20 cellular contexts compared by ENCODE assay signal in the genomic region with DNA sequence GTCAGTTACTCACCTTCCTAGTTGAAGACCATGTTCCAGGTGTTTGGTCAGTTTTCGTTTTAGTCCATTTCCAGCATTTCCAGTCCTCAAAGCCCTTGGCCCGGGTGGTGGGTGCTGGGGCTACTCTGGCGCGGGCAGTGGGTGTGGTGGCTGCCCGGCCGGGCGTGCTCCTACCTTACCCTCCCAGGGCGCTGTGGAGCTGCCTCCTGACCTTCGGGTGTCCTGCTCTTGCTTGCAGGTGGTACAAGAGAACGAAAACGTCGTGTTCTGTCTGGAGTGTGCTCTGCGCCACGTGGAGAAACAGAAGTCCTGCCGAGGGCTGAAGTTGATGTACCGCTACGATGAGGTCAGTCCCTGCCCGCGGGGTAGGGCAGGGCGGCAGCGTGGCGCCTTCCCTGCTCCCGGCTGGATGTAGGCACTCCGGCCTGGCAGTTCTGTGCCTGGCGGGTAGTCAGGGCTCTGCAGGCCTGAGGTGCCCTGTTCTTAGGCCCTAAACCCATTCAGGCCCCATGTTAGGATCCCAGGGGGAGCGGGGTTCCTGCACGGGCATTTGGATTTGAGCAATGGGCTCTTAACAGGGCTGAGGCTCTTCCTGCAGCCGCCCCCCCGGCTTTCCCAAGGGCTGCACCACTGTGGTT.
DNase-seq lines count a peak whose midpoint lies in the region; ATAC-seq and TF ChIP-seq lines count a peak whose summit lies in the region.
"Had no signal": no experiment of that assay in that cellular context is flagged by ENCODE, and none has a peak within 500 bp of the region (broad histone marks: within the 10 kb centered on the region; RNA-seq: fewer than 3 reads in every experiment).

No MANE protein-coding gene starts in this region.

- H3K27me3 ChIP-seq in CD4-positive, alpha-beta T cell (ENCODE audit: control insufficient read depth, insufficient read depth, low read length): no peaks in the 10 kb centered on the region
- H3K27me3 ChIP-seq in spleen (replicated peaks in 1 of 7) (no peaks in the 10 kb centered on the region), MM.1S (replicated peaks; ENCODE audit: insufficient read depth, low read length) (no peaks in the 10 kb centered on the region)
- H3K27me3 ChIP-seq: SJSA1 had no signal

- H3K27ac ChIP-seq in CD4-positive, alpha-beta T cell (ENCODE audit: low read depth, low read length): no peak overlapping the region
- H3K27ac ChIP-seq in HEK293 (ENCODE audit: extremely low read depth, low read depth, low read length) (no peak overlapping the region), spleen (no peak overlapping the region), MM.1S (ENCODE audit: low read length) (no peak overlapping the region)
- H3K27ac ChIP-seq: SJSA1 had no signal

- H2AFZ ChIP-seq in MM.1S (ENCODE audit: low read length): no peak overlapping the region

- H3K4me1 ChIP-seq in HEK293 (ENCODE audit: control insufficient read depth, insufficient read depth, low read length) (no peaks in the 10 kb centered on the region), spleen (peaks cover 0 to 15% (median 5%) of the 10 kb centered on the region in 6 donors), MM.1S (ENCODE audit: low read length) (peaks cover 16% of the 10 kb centered on the region)
- H3K4me1 ChIP-seq: SJSA1 had no signal

- H3K4me3 ChIP-seq in HEK293 (ENCODE audit: low read depth, low read length) (no peak overlapping the region), spleen (no peak overlapping the region), MM.1S (ENCODE audit: low read length) (no peak overlapping the region)
- H3K4me3 ChIP-seq: SJSA1 had no signal

- no peak for TF ChIP-seq CTCF in CD4-positive, alpha-beta T cell (IDR thresholded peaks at IDR 0.05)
- no peak for TF ChIP-seq CTCF in HEK293 (tag by site-specific recombination; IDR thresholded peaks at IDR 0.05)
- TF ChIP-seq CTCF in spleen (IDR thresholded peaks at IDR 0.05 in 8 of 11, conservative IDR thresholded peaks at IDR 0.05 in 3 of 11): no peak
- TF ChIP-seq CTCF in MM.1S (IDR thresholded peaks at IDR 0.05; ENCODE audit: low read length): no peak

- no peaks in the 10 kb centered on the region for H3K9me2 ChIP-seq in MM.1S (replicated peaks; ENCODE audit: insufficient read depth, low read length)

- H3K36me3 ChIP-seq in HEK293 (ENCODE audit: control insufficient read depth in 2 of 2, insufficient read depth in 1 of 2, low read length in 2 of 2) (peaks cover 18 to 90% of the 10 kb centered on the region in 2 experiments), spleen (peaks cover 2 to 100% (median 87%) of the 10 kb centered on the region in 6 donors), MM.1S (replicated peaks; ENCODE audit: insufficient read depth, low read length) (peaks cover under 1% of the 10 kb centered on the region)

- peaks cover 96% of the 10 kb centered on the region for H3K36me3 Mint-ChIP-seq in CD4-positive, alpha-beta T cell (ENCODE audit: low read depth)
- peaks cover 15 to 30% of the 10 kb centered on the region in 2 donors for H3K36me3 Mint-ChIP-seq in naive B cell

- POLR2A ChIA-PET in CD4-positive, alpha-beta T cell (lab: Charles Lee): no interaction called here
- POLR2A ChIA-PET in HEK293 (lab: Yijun Ruan, JAX): no interaction called here

- H3K27me3 Mint-ChIP-seq in CD4-positive, alpha-beta T cell: no peaks in the 10 kb centered on the region
- no peaks in the 10 kb centered on the region for H3K27me3 Mint-ChIP-seq in naive B cell
- H3K27me3 Mint-ChIP-seq: CD4-positive, CD25-positive, alpha-beta regulatory T cell had no signal

- intact Hi-C loops in CD4-positive, alpha-beta T cell (cut with DNase I, micrococcal nuclease): no loop called here
- intact Hi-C loops in spleen (cut with DNase I; ENCODE audit: low total_unique reads): no loop called here

- H3K4me2 ChIP-seq in MM.1S (ENCODE audit: low read depth, low read length): no peak overlapping the region

- ATAC-seq in CD4-positive, alpha-beta T cell (ENCODE audit: poor library complexity): no peak
- no peak for ATAC-seq in naive B cell (ENCODE audit: low read depth in 2 of 2)
- no peak for ATAC-seq in HG02840 (IDR thresholded peaks at IDR 0.05; ENCODE audit: low FRiP score, unreplicated experiment)
- ATAC-seq: Right ventricle myocardium inferior had no signal

- no peaks in the 10 kb centered on the region for H3K9me3 ChIP-seq in CD4-positive, alpha-beta T cell (ENCODE audit: control insufficient read depth, low read length)
- no peaks in the 10 kb centered on the region for H3K9me3 ChIP-seq in HEK293 (ENCODE audit: control insufficient read depth, insufficient read depth, low read depth, low read length)
- no peaks in the 10 kb centered on the region for H3K9me3 ChIP-seq in spleen
- no peaks in the 10 kb centered on the region for H3K9me3 ChIP-seq in MM.1S (replicated peaks; ENCODE audit: insufficient read depth, low read length)
- H3K9me3 ChIP-seq: SJSA1 had no signal

- H4K20me1 ChIP-seq in MM.1S (ENCODE audit: insufficient read depth, low read length): no peaks in the 10 kb centered on the region

- peak overlapping the region; percentile 42 for H3K27ac Mint-ChIP-seq in CD4-positive, alpha-beta T cell
- peak overlapping the region in 4 of 6 donors; percentile 19 to 89 (median 80) for H3K27ac Mint-ChIP-seq in naive B cell

- WGBS in spleen, 5 donors: 95 to 97% (median 96%) methylated on average over 17 to 29 of the region's 29 CpGs

- H3K4me3 Mint-ChIP-seq in CD4-positive, alpha-beta T cell: no peak overlapping the region
- no peak overlapping the region for H3K4me3 Mint-ChIP-seq in naive B cell
- H3K4me3 Mint-ChIP-seq: CD4-positive, CD25-positive, alpha-beta regulatory T cell; H9 had no signal

- H3K79me2 ChIP-seq in MM.1S (ENCODE audit: low read length): peaks cover 4% of the 10 kb centered on the region

- H3K9me3 Mint-ChIP-seq in CD4-positive, alpha-beta T cell: no peaks in the 10 kb centered on the region
- no peaks in the 10 kb centered on the region for H3K9me3 Mint-ChIP-seq in naive B cell
- H3K9me3 Mint-ChIP-seq: CD4-positive, CD25-positive, alpha-beta regulatory T cell; H9 had no signal

- no peak for DNase-seq in CD4-positive, alpha-beta T cell
- no peak for DNase-seq in naive B cell
- peak; percentile 69 for DNase-seq in spleen
- no peak for DNase-seq in MM.1S
- no peak for DNase-seq in foreskin melanocyte
- DNase-seq: CD4-positive, CD25-positive, alpha-beta regulatory T cell; COR-L47; DMS79; H9; KG1; NCI-H1092 treated with DMSO at 0.1 percent for 48 hours; NCI-H1436 treated with DMSO at 0.1 percent for 48 hours; NCI-H2029; NCI-H345; NCI-H524; NCI-H82 had no signal

- CTCF ChIA-PET in CD4-positive, alpha-beta T cell (lab: Charles Lee): no interaction called here
- CTCF ChIA-PET in HEK293 (lab: Yijun Ruan, JAX): interaction anchor here (0.6 kb wide), 1 partner anchor 55 kb away, joined by 3 read pairs; no protein-coding TSS in a partner anchor

- no peaks in the 10 kb centered on the region for H3K4me1 Mint-ChIP-seq in CD4-positive, alpha-beta T cell (ENCODE audit: low read depth)
- peaks cover 0 to 20% (median 10%) of the 10 kb centered on the region in 3 donors for H3K4me1 Mint-ChIP-seq in naive B cell

- H3K9ac ChIP-seq in MM.1S (ENCODE audit: low read length): no peak overlapping the region

- peaks cover 7% of the 10 kb centered on the region; the same call in 1 of the 2 replicates for H3F3A ChIP-seq in MM.1S (ENCODE audit: insufficient read depth, low read length)

- no peak for TF ChIP-seq POLR2A in spleen (IDR thresholded peaks at IDR 0.05)

TF ChIP-seq in HEK293, 187 proteins besides CTCF, POLR2A, EP300 and RAD21:
- TF ChIP-seq ZFP69B (tag by site-specific recombination; IDR thresholded peaks at IDR 0.05): no peak
- TF ChIP-seq ZBTB1 (tag by site-specific recombination; IDR thresholded peaks at IDR 0.05): no peak
- TF ChIP-seq ZNF223 (tag by site-specific recombination; IDR thresholded peaks at IDR 0.05): no peak
- TF ChIP-seq, protein P1, sequence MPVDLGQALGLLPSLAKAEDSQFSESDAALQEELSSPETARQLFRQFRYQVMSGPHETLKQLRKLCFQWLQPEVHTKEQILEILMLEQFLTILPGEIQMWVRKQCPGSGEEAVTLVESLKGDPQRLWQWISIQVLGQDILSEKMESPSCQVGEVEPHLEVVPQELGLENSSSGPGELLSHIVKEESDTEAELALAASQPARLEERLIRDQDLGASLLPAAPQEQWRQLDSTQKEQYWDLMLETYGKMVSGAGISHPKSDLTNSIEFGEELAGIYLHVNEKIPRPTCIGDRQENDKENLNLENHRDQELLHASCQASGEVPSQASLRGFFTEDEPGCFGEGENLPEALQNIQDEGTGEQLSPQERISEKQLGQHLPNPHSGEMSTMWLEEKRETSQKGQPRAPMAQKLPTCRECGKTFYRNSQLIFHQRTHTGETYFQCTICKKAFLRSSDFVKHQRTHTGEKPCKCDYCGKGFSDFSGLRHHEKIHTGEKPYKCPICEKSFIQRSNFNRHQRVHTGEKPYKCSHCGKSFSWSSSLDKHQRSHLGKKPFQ (tag by site-specific recombination; IDR thresholded peaks at IDR 0.05): no peak
- TF ChIP-seq ZNF341 (tag by site-specific recombination; IDR thresholded peaks at IDR 0.05; ENCODE audit: low read depth): 0 out of 2 replicates have a peak, but pooled peaks have one; percentile 17
- TF ChIP-seq ZNF629 (tag by site-specific recombination; IDR thresholded peaks at IDR 0.05): no peak
- TF ChIP-seq, protein P2, sequence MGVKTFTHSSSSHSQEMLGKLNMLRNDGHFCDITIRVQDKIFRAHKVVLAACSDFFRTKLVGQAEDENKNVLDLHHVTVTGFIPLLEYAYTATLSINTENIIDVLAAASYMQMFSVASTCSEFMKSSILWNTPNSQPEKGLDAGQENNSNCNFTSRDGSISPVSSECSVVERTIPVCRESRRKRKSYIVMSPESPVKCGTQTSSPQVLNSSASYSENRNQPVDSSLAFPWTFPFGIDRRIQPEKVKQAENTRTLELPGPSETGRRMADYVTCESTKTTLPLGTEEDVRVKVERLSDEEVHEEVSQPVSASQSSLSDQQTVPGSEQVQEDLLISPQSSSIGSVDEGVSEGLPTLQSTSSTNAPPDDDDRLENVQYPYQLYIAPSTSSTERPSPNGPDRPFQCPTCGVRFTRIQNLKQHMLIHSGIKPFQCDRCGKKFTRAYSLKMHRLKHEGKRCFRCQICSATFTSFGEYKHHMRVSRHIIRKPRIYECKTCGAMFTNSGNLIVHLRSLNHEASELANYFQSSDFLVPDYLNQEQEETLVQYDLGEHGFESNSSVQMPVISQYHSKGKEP (tag by site-specific recombination; IDR thresholded peaks at IDR 0.05): no peak
- TF ChIP-seq ZNF157 (tag by site-specific recombination; IDR thresholded peaks at IDR 0.05): no peak
TF ChIP-seq in HEK293: peak in this region for 1.
